14 cellular contexts compared by ENCODE assay signal in the genomic region with DNA sequence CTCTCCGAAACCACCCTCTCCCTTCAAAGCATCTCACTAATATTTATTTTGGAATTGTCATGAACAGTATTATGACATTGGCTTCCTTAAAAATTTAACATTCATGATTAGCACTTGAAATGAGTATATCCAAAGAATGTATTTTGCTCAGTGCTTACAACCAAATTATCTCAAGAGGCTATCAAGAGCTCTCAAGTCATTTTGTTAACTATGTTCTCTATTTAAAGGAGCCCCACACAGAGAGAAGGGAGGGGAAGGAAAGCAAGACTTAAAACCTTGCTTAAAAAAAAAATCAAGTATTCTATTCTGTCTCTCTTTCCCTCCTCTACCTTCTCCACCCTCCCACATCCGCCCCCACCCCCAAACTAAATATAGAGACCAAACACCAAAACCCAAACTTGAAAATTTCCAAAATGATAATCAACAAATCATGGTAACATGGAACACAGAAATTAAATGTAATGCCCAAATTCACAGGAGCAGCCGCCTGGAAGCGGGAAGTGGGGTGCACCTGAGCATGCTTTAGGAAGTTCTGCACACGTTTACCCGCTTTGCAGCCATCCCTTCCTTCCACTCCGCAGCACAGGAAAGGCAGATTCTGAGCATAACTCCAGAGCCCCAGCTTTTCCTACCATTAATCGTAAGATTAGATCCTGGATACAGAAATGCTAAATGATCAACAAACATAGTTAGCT.
DNase-seq lines count a peak whose midpoint lies in the region; ATAC-seq and TF ChIP-seq lines count a peak whose summit lies in the region.
"Had no signal": no experiment of that assay in that cellular context is flagged by ENCODE, and none has a peak within 500 bp of the region (broad histone marks: within the 10 kb centered on the region; RNA-seq: fewer than 3 reads in every experiment).

No MANE protein-coding gene starts in this region.

- DNase-seq in GM23338 (ENCODE audit: low spot score) (no peak), adipocyte (ENCODE audit: low read depth) (no peak), mesenchymal stem cell (no peak), thoracic aorta (ENCODE audit: low spot score) (no peak), NCI-H1694 treated with DMSO at 0.1 percent for 48 hours (lab: John Stamatoyannopoulos, UW) (no peak), substantia nigra (lab: John Stamatoyannopoulos, UW) (no peak)
- DNase-seq: activated CD4-positive, alpha-beta T cell treated with anti-CD3 and anti-CD28 coated beads, Interleukin-2, amount 10 ng/mL, durations not matched to agents 7 days and 5 days; effector CD4-positive, alpha-beta T cell; MG63; NCI-H1930; NCI-H524 treated with DMSO at 0.1 percent for 48 hours had no signal

- no peaks in the 10 kb centered on the region for H3K79me2 ChIP-seq in GM23338 (replicated peaks; ENCODE audit: insufficient read depth)

- H3K27me3 Mint-ChIP-seq in GM23338 (ENCODE audit: insufficient read depth, low read depth, poor library complexity) = peaks cover 5% of the 10 kb centered on the region

- TF ChIP-seq CTCF in GM23338 (conservative IDR thresholded peaks at IDR 0.05; ENCODE audit: low read depth in 2 of 2) (no peak), thoracic aorta (IDR thresholded peaks at IDR 0.05) (no peak)

- H3K27me3 ChIP-seq in GM23338 (ENCODE audit: insufficient read depth) (no peaks in the 10 kb centered on the region), adipocyte (replicated peaks; ENCODE audit: control insufficient read depth, insufficient read depth, low read length) (no peaks in the 10 kb centered on the region), mesenchymal stem cell (ENCODE audit: control insufficient read depth in 1 of 2, insufficient read depth in 1 of 2, low read length in 2 of 2) (peaks cover 0 to 3% of the 10 kb centered on the region in 2 experiments), thoracic aorta (replicated peaks; ENCODE audit: insufficient read depth) (no peaks in the 10 kb centered on the region)
- H3K27me3 ChIP-seq: MG63 had no signal

- no peak for ATAC-seq in GM23338
- ATAC-seq in thoracic aorta (ENCODE audit: insufficient number of reproducible peaks, low FRiP score, low read depth) = no peak
- ATAC-seq in HG03442 (IDR thresholded peaks at IDR 0.05; ENCODE audit: unreplicated experiment) = no peak

- H3K4me3 Mint-ChIP-seq in GM23338 = no peak overlapping the region
- H3K4me3 Mint-ChIP-seq: activated CD4-positive, alpha-beta T cell treated with anti-CD3 and anti-CD28 coated beads, Interleukin-2, amount 10 ng/mL, durations not matched to agents 7 days and 5 days; activated naive CD4-positive, alpha-beta T cell treated with anti-CD3 and anti-CD28 coated beads, Interleukin-2, amount 50 U/mL, for 24 hours had no signal

- H3K23ac ChIP-seq in mesenchymal stem cell (ENCODE audit: low read length in 2 of 2) = no peak overlapping the region

- no peak overlapping the region for H3K14ac ChIP-seq in mesenchymal stem cell (ENCODE audit: low read length in 2 of 2)

- H3K9ac ChIP-seq in adipocyte (ENCODE audit: low read length) (peak overlapping the region; percentile 20), mesenchymal stem cell (ENCODE audit: low read length) (peak overlapping the region; percentile 37)

- no peaks in the 10 kb centered on the region for H3F3A ChIP-seq in GM23338 (replicated peaks; ENCODE audit: low read depth)

- no peak overlapping the region for H3K27ac Mint-ChIP-seq in GM23338
- H3K27ac Mint-ChIP-seq: activated CD4-positive, alpha-beta T cell treated with anti-CD3 and anti-CD28 coated beads, Interleukin-2, amount 10 ng/mL, durations not matched to agents 7 days and 5 days; activated naive CD4-positive, alpha-beta T cell treated with anti-CD3 and anti-CD28 coated beads, Interleukin-2, amount 50 U/mL, for 24 hours had no signal

- H2BK120ac ChIP-seq in mesenchymal stem cell (ENCODE audit: low read depth, low read length) = no peak overlapping the region

- H3K9me3 ChIP-seq in adipocyte (ENCODE audit: control insufficient read depth, low read length) (no peaks in the 10 kb centered on the region), mesenchymal stem cell (ENCODE audit: control insufficient read depth, low read length) (no peaks in the 10 kb centered on the region), thoracic aorta (no peaks in the 10 kb centered on the region)
- H3K9me3 ChIP-seq: MG63 had no signal

- no peak overlapping the region for H3K18ac ChIP-seq in mesenchymal stem cell (ENCODE audit: low read depth in 1 of 2, low read length in 2 of 2)

- no peaks in the 10 kb centered on the region for H3K36me3 ChIP-seq in GM23338 (ENCODE audit: insufficient read depth)
- H3K36me3 ChIP-seq in adipocyte (ENCODE audit: control insufficient read depth, insufficient read depth, low read length, severe bottlenecking) = peaks cover 25% of the 10 kb centered on the region
- peaks cover 0 to 10% of the 10 kb centered on the region in 2 experiments for H3K36me3 ChIP-seq in mesenchymal stem cell (ENCODE audit: control insufficient read depth in 1 of 2, insufficient read depth in 2 of 2, low read depth in 1 of 2, low read length in 2 of 2)
- no peaks in the 10 kb centered on the region for H3K36me3 ChIP-seq in thoracic aorta
- H3K36me3 ChIP-seq: MG63 had no signal

- no peaks in the 10 kb centered on the region for H3K9me2 ChIP-seq in GM23338 (ENCODE audit: insufficient read depth)

- H4K8ac ChIP-seq in mesenchymal stem cell (ENCODE audit: low read length) = no peak overlapping the region

- no peak overlapping the region for H2AK5ac ChIP-seq in mesenchymal stem cell (ENCODE audit: low read length, severe bottlenecking)

- H3K4me1 ChIP-seq in GM23338 (ENCODE audit: insufficient read depth) (peaks cover 50% of the 10 kb centered on the region), adipocyte (ENCODE audit: control insufficient read depth, insufficient read depth, low read length) (peaks cover 40% of the 10 kb centered on the region), mesenchymal stem cell (ENCODE audit: control insufficient read depth, insufficient read depth, low read depth, low read length) (peaks cover 4% of the 10 kb centered on the region), thoracic aorta (ENCODE audit: control insufficient read depth in 1 of 2, low read depth in 2 of 2) (peaks cover 29 to 62% of the 10 kb centered on the region in 2 donors)

- no peak overlapping the region for H3K4ac ChIP-seq in mesenchymal stem cell (ENCODE audit: low read depth in 1 of 2, low read length in 2 of 2)

- H3K4me3 ChIP-seq in GM23338 = no peak overlapping the region
- peak overlapping the region; percentile 57 for H3K4me3 ChIP-seq in adipocyte (ENCODE audit: low read length)
- no peak overlapping the region for H3K4me3 ChIP-seq in mesenchymal stem cell (ENCODE audit: insufficient read depth in 1 of 2, low read depth in 1 of 2, low read length in 2 of 2)
- peak overlapping the region; percentile 51 for H3K4me3 ChIP-seq in thoracic aorta
- H3K4me3 ChIP-seq: MG63 had no signal

- WGBS in mesenchymal stem cell = 63% methylated on average over 6 of the region's 8 CpGs

- H4K20me1 ChIP-seq in GM23338 (replicated peaks; ENCODE audit: insufficient read depth) = no peaks in the 10 kb centered on the region

- H3K4me2 ChIP-seq in GM23338 (peak overlapping the region; percentile 1; the same call in 1 of the 2 replicates), mesenchymal stem cell (ENCODE audit: low read length, poor library complexity, severe bottlenecking) (no peak overlapping the region)

- H3K27ac ChIP-seq in GM23338 (ENCODE audit: low read depth) (no peak overlapping the region), mesenchymal stem cell (ENCODE audit: low read length, poor library complexity, severe bottlenecking) (no peak overlapping the region), thoracic aorta (peak overlapping the region; percentile 25 to 68), substantia nigra (ENCODE audit: low read depth, low read length, poor library complexity, severe bottlenecking) (no peak overlapping the region)
- H3K27ac ChIP-seq: C4-2B had no signal

- H2BK5ac ChIP-seq in mesenchymal stem cell (ENCODE audit: low read depth, low read length, poor library complexity, severe bottlenecking) = no peak overlapping the region

- H3K79me1 ChIP-seq in mesenchymal stem cell (replicated peaks; ENCODE audit: low read length, poor library complexity, severe bottlenecking) = no peaks in the 10 kb centered on the region

- H3K36me3 Mint-ChIP-seq in GM23338 (ENCODE audit: low read depth) = no peaks in the 10 kb centered on the region; the same call in 2 of the 3 replicates

- H4K91ac ChIP-seq in mesenchymal stem cell (ENCODE audit: low read length) = no peak overlapping the region

- peak overlapping the region in 1 of 2 experiments; percentile 4 for H2BK12ac ChIP-seq in mesenchymal stem cell (ENCODE audit: low read length in 2 of 2)

- peaks cover 48% of the 10 kb centered on the region for H3K4me1 Mint-ChIP-seq in GM23338
- H3K4me1 Mint-ChIP-seq: activated naive CD4-positive, alpha-beta T cell treated with anti-CD3 and anti-CD28 coated beads, Interleukin-2, amount 50 U/mL, for 24 hours had no signal

- no peak overlapping the region for H2BK15ac ChIP-seq in mesenchymal stem cell (ENCODE audit: low read depth, poor library complexity, severe bottlenecking)

- no peak overlapping the region for H2AFZ ChIP-seq in GM23338
- no peak overlapping the region for H2AFZ ChIP-seq in mesenchymal stem cell (ENCODE audit: low read depth, low read length)

- peaks cover 5% of the 10 kb centered on the region; the same call in 2 of the 3 replicates for H3K9me3 Mint-ChIP-seq in GM23338
- H3K9me3 Mint-ChIP-seq: activated CD4-positive, alpha-beta T cell treated with anti-CD3 and anti-CD28 coated beads, Interleukin-2, amount 10 ng/mL, durations not matched to agents 7 days and 5 days had no signal

Comparison
In these comparisons a context has a peak if more than half of its experiments do, and no peak if none do; other contexts are left out.
1. H3K27ac ChIP-seq: peak in thoracic aorta (2 of 2); none in GM23338 (single experiment), mesenchymal stem cell (single experiment) and substantia nigra (single experiment).
2. H3K4me3 ChIP-seq: peak in adipocyte (single experiment) and thoracic aorta (single experiment); none in GM23338 (single experiment) and mesenchymal stem cell (0 of 2).